ENCODE assay signal across 8 cellular contexts in the genomic region with DNA sequence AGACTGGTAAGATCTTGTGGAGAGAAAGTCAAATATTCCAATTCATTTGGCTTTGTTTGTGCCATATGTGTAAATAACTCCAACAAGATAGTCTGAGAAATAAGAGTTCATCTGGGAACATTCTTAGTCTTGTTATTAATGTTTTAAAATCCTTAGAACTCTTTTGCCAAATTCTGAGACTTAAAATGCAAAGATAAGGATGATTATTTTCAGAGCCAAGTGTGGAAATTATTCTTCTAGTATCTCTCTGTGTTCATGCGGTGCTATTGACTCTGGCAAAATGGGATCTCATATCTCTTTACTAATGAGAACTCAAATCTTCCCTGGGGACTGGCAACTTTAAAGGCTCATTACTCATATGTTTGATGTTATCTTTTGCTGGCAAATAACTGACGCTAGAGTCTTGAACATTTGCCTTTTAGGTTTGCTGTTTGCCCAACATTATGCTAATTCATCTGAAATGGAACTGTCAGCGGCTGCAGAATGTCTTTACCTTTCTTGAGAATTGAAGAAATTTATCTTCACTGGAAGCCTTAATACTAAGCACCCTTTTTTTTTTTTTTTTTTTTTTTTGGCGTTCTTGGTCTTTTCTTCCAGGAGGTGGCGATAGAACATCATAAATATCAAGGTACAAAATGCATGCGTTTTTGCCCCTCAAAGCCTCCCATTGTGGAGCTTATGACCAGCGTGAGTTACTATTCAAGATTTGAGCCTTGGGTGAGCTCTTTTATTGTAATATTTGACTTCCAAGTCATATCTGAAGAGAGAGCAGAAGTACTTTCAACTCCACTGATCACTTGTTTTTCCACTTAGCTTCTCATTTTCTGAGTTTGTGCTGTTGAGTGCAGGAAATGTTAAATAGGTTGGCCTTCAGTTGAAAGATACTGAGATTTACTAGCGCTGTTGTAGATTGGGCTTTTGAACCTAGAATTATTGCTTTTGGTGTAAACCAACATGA.
DNase-seq lines count a peak whose midpoint lies in the region; ATAC-seq, FAIRE-seq and TF ChIP-seq lines count a peak whose summit lies in the region.

No MANE protein-coding gene starts in this region.

- H3K27ac Mint-ChIP-seq in effector memory CD8-positive, alpha-beta T cell: peak overlapping the region in 1 of 2 donors; percentile 54

- H3K18ac ChIP-seq in mesenchymal stem cell (ENCODE audit: low read depth in 1 of 2, low read length in 2 of 2): no peak overlapping the region

- no peak overlapping the region for H4K91ac ChIP-seq in mesenchymal stem cell (ENCODE audit: low read length)

- H3K4me2 ChIP-seq in mesenchymal stem cell (ENCODE audit: low read length, poor library complexity, severe bottlenecking): no peak overlapping the region

- H3K36me3 Mint-ChIP-seq in effector memory CD8-positive, alpha-beta T cell (ENCODE audit: insufficient read depth): no peaks in the 10 kb centered on the region

- POLR2A ChIA-PET in Panc1 (lab: Charles Lee): no interaction called here

- no peaks in the 10 kb centered on the region for H3K9me3 ChIP-seq in Panc1 (ENCODE audit: control insufficient read depth, insufficient read depth, low read depth, low read length)
- no peaks in the 10 kb centered on the region for H3K9me3 ChIP-seq in mesenchymal stem cell (ENCODE audit: control insufficient read depth, low read length)

- no peak overlapping the region for H4K8ac ChIP-seq in mesenchymal stem cell (ENCODE audit: low read length)

- BruUV-seq in Panc1 (replicated peaks; lab: Mats Ljungman, UMichigan): no TSS peak

- CTCF ChIA-PET in Panc1 (lab: Charles Lee): interaction anchor here (0.6 to 1.3 kb wide), 6 partner anchors 11 to 962 kb away, joined by 3 to 17 read pairs (median 12); no protein-coding TSS in a partner anchor

- WGBS in mesenchymal stem cell: 33% methylated on average over 3 of the region's 8 CpGs

- H3K4ac ChIP-seq in mesenchymal stem cell (ENCODE audit: low read depth in 1 of 2, low read length in 2 of 2): no peak overlapping the region

- H3K9ac ChIP-seq in mesenchymal stem cell (ENCODE audit: low read length): peak overlapping the region; percentile 74

- no peaks in the 10 kb centered on the region for H3K79me1 ChIP-seq in mesenchymal stem cell (replicated peaks; ENCODE audit: low read length, poor library complexity, severe bottlenecking)

- peak; percentile 53 for TF ChIP-seq CTCF in LNCAP (IDR thresholded peaks at IDR 0.05)
- peak; percentile 64 for TF ChIP-seq CTCF in Panc1 (IDR thresholded peaks at IDR 0.05)

- no peak overlapping the region for H3K14ac ChIP-seq in mesenchymal stem cell (ENCODE audit: low read length in 2 of 2)

- DNase-seq in ACHN: peak; percentile 65
- DNase-seq in Panc1 (ENCODE audit: low read depth, low spot score): peak; percentile 18
- DNase-seq in effector memory CD8-positive, alpha-beta T cell: peak; percentile 5 to 28 (median 16)
- DNase-seq in mesenchymal stem cell: peak; percentile 71
- no peak for DNase-seq in HK-2 (ENCODE audit: unreplicated experiment)

- H2BK5ac ChIP-seq in mesenchymal stem cell (ENCODE audit: low read depth, low read length, poor library complexity, severe bottlenecking): no peak overlapping the region

- no peaks in the 10 kb centered on the region for H3K36me3 ChIP-seq in Panc1 (ENCODE audit: control insufficient read depth, insufficient read depth, low read length)
- no peaks in the 10 kb centered on the region for H3K36me3 ChIP-seq in mesenchymal stem cell (ENCODE audit: control insufficient read depth in 1 of 2, insufficient read depth in 2 of 2, low read depth in 1 of 2, low read length in 2 of 2)

- no peaks in the 10 kb centered on the region for H3K27me3 ChIP-seq in Panc1 (ENCODE audit: control insufficient read depth, insufficient read depth, low read length)
- H3K27me3 ChIP-seq in mesenchymal stem cell (ENCODE audit: control insufficient read depth in 1 of 2, insufficient read depth in 1 of 2, low read length in 2 of 2): no peaks in the 10 kb centered on the region

- H3K9me3 Mint-ChIP-seq in effector memory CD8-positive, alpha-beta T cell: no peaks in the 10 kb centered on the region

- no peak overlapping the region for H2BK15ac ChIP-seq in mesenchymal stem cell (ENCODE audit: low read depth, poor library complexity, severe bottlenecking)

- no peak overlapping the region for H3K23ac ChIP-seq in mesenchymal stem cell (ENCODE audit: low read length in 2 of 2)

- H3K27ac ChIP-seq in Panc1 (ENCODE audit: low read length) (no peak overlapping the region), mesenchymal stem cell (ENCODE audit: low read length, poor library complexity, severe bottlenecking) (no peak overlapping the region)

- no peak overlapping the region for H2AK5ac ChIP-seq in mesenchymal stem cell (ENCODE audit: low read length, severe bottlenecking)

- in situ Hi-C loops in ACHN (cut with HindIII; ENCODE audit: low pct_ligation_motif_present, low pct_unique_long_range_greater_than_20kb, low sequenced_read_pairs) (no loop called here), Panc1 (cut with HindIII; ENCODE audit: low pct_unique_long_range_greater_than_20kb, low sequenced_read_pairs) (no loop called here)

- no peak overlapping the region for H3K4me3 Mint-ChIP-seq in effector memory CD8-positive, alpha-beta T cell

- H3K4me3 ChIP-seq in Panc1 (ENCODE audit: low read depth in 2 of 2, low read length in 2 of 2) (no peak overlapping the region), mesenchymal stem cell (ENCODE audit: insufficient read depth in 1 of 2, low read depth in 1 of 2, low read length in 2 of 2) (no peak overlapping the region)

- H3K4me1 Mint-ChIP-seq in effector memory CD8-positive, alpha-beta T cell (ENCODE audit: low read depth in 2 of 2): no peaks in the 10 kb centered on the region

- intact Hi-C loops in Panc1 (cut with micrococcal nuclease; ENCODE audit: unreplicated experiment): loop anchor here (5.0 kb wide), 2 partner anchors 87 to 587 kb away; no protein-coding TSS in a partner anchor

- H3K4me1 ChIP-seq in Panc1 (ENCODE audit: control insufficient read depth, insufficient read depth, low read length) (no peaks in the 10 kb centered on the region), mesenchymal stem cell (ENCODE audit: control insufficient read depth, insufficient read depth, low read depth, low read length) (peaks cover 10% of the 10 kb centered on the region)

- ATAC-seq in Panc1 (peak; percentile 48; the same call in 1 of the 2 replicates), GM21737 (IDR thresholded peaks at IDR 0.05; ENCODE audit: unreplicated experiment) (no peak)
- peak; percentile 65 for ATAC-seq in effector memory CD8-positive, alpha-beta T cell (replicated peaks)

- FAIRE-seq in G401.6 (lab: Jason Lieb, UNC): peak; percentile 72

- H2AFZ ChIP-seq in mesenchymal stem cell (ENCODE audit: low read depth, low read length): no peak overlapping the region

- H2BK12ac ChIP-seq in mesenchymal stem cell (ENCODE audit: low read length in 2 of 2): no peak overlapping the region

- no peaks in the 10 kb centered on the region for H3K27me3 Mint-ChIP-seq in effector memory CD8-positive, alpha-beta T cell

- no peak overlapping the region for H2BK120ac ChIP-seq in mesenchymal stem cell (ENCODE audit: low read depth, low read length)
